11 cellular contexts compared by ENCODE assay signal in the genomic region with DNA sequence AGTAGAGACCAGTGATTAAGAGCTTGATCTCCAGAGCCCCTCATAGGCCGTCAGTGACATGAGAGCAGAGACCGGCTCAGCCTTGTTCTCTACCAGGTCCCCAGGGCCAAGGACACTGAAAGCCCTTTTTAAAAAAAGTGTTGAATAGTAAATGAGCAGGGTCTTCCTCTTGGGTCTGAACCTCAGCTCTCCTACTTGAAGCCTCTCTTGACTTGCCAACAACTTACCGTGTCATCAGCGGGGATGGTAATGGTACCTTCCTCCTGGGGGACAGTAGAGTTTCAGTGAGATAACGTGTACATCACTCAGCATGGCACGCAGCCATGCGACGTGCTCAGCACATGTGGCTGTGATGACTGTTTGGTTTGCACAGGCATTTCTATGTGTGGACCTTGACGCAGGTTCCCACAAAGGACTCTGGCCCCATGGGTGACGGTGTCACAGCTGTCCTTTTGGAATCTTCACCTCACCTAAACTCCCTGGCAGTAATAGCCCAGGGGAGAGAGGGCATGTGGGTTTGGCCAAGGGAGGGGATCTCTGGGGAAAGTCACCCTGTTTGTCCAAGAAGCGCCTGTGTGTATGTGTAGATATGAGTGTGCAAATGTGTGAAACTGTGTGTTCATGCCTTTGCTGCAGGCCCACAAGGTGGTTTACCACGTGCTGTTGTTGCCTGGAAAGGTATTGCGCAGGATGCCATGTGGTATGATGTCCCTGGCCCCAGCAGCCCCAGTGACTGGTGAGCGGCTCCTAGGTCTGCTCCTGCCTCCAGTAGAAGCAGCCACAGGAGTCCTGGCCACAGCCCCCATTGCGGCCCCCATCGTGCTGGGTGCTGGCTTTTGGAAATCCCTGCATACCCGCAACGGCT. TPM values are rescaled to one million over a fixed set of nuclear protein-coding genes. Genes with fewer than 3 reads are reported as not detected.
A peak's percentile ranks its signal among the peaks of the same experiment; 100 is the strongest.
DNase-seq lines count a peak whose midpoint lies in the region; ATAC-seq and TF ChIP-seq lines count a peak whose summit lies in the region.
"Had no signal": no experiment of that assay in that cellular context is flagged by ENCODE, and none has a peak within 500 bp of the region (broad histone marks: within the 10 kb centered on the region; RNA-seq: fewer than 3 reads in every experiment).

No MANE protein-coding gene starts in this region.

- DNase-seq in activated naive CD4-positive, alpha-beta T cell treated with anti-CD3 and anti-CD28 coated beads, Interleukin-2, amount 50 U/mL, for 72 hours (ENCODE audit: low spot score in 2 of 2), result no peak
- DNase-seq in activated naive CD4-positive, alpha-beta T cell (lab: John Stamatoyannopoulos, UW), result no peak
- DNase-seq in body of pancreas, result peak in 1 of 4 donors; percentile 56
- peak in 2 of 3 donors; percentile 40 to 42 for DNase-seq in mucosa of descending colon
- peak; percentile 42 for DNase-seq in transverse colon
- DNase-seq in HCEC 1CT, result no peak
- no peak for DNase-seq in DMS153 treated with DMSO at 0.1 percent for 48 hours (lab: John Stamatoyannopoulos, UW; ENCODE audit: unreplicated experiment)
- DNase-seq: activated T-cell treated with anti-CD3 and anti-CD28 coated beads, Interleukin-2, amount 50 U/mL, for 4 hours; NCI-H1694 treated with DMSO at 0.1 percent for 48 hours; stimulated activated CD4-positive, alpha-beta T cell treated with anti-CD3 and anti-CD28 coated beads, Interleukin-4, amount 100 ng/mL, for 24 hours had no signal

- H3K27ac ChIP-seq in body of pancreas, result peak overlapping the region; percentile 16 to 27 (median 20)
- peak overlapping the region; percentile 64 to 87 (median 74) for H3K27ac ChIP-seq in transverse colon

- TF ChIP-seq POLR2A in body of pancreas (IDR thresholded peaks at IDR 0.05) (no peak), transverse colon (IDR thresholded peaks at IDR 0.05) (no peak)

- H3K36me3 ChIP-seq in body of pancreas (replicated peaks in 1 of 2; ENCODE audit: insufficient read depth in 1 of 2, low read depth in 2 of 2) (no peaks in the 10 kb centered on the region), mucosa of descending colon (ENCODE audit: low read depth) (no peaks in the 10 kb centered on the region), transverse colon (no peaks in the 10 kb centered on the region)

- H3K9me3 Mint-ChIP-seq in activated naive CD4-positive, alpha-beta T cell treated with anti-CD3 and anti-CD28 coated beads, Interleukin-2, amount 50 U/mL, for 72 hours, result no peaks in the 10 kb centered on the region
- H3K9me3 Mint-ChIP-seq: activated T-cell treated with anti-CD3 and anti-CD28 coated beads, Interleukin-2, amount 50 U/mL, for 4 hours had no signal

- H3K4me3 ChIP-seq in body of pancreas, result no peak overlapping the region
- H3K4me3 ChIP-seq in mucosa of descending colon, result no peak overlapping the region
- no peak overlapping the region for H3K4me3 ChIP-seq in transverse colon

- peaks cover 56% of the 10 kb centered on the region for H3K4me1 ChIP-seq in body of pancreas
- H3K4me1 ChIP-seq in mucosa of descending colon (ENCODE audit: low read depth), result peaks cover 46% of the 10 kb centered on the region
- H3K4me1 ChIP-seq in transverse colon, result peaks cover 40 to 88% (median 65%) of the 10 kb centered on the region in 4 donors

- H3K9me3 ChIP-seq in body of pancreas (no peaks in the 10 kb centered on the region), mucosa of descending colon (no peaks in the 10 kb centered on the region), transverse colon (no peaks in the 10 kb centered on the region)

- intact Hi-C loops in body of pancreas (cut with DNase I), result no loop called here
- intact Hi-C loops in mucosa of descending colon (cut with DNase I, micrococcal nuclease), result loop anchor here in 1 of 2 donors (10.0 kb wide), 1 partner anchor 78 kb away; the partner anchor contains the start of gene DUSP1
- intact Hi-C loops in transverse colon (cut with DNase I; ENCODE audit: low total_unique reads), result no loop called here

- TF ChIP-seq CTCF in body of pancreas (IDR thresholded peaks at IDR 0.05), result no peak
- no peak for TF ChIP-seq CTCF in mucosa of descending colon (IDR thresholded peaks at IDR 0.05)
- TF ChIP-seq CTCF in transverse colon (IDR thresholded peaks at IDR 0.05), result no peak

- TF ChIP-seq EP300 in transverse colon (IDR thresholded peaks at IDR 0.05; ENCODE audit: low read depth), result no peak

- no peaks in the 10 kb centered on the region for H3K36me3 Mint-ChIP-seq in activated naive CD4-positive, alpha-beta T cell treated with anti-CD3 and anti-CD28 coated beads, Interleukin-2, amount 50 U/mL, for 72 hours

- WGBS in body of pancreas, 2 donors, result 72 to 76% methylated on average over 16 to 18 of the region's 18 CpGs
- 83 to 96% methylated on average over 5 to 18 of the region's 18 CpGs for WGBS in transverse colon (ENCODE audit: low coverage in 1 of 2), 2 donors

- H3K27me3 ChIP-seq in body of pancreas, result no peaks in the 10 kb centered on the region
- no peaks in the 10 kb centered on the region for H3K27me3 ChIP-seq in transverse colon

- H3K27ac Mint-ChIP-seq in activated naive CD4-positive, alpha-beta T cell treated with anti-CD3 and anti-CD28 coated beads, Interleukin-2, amount 50 U/mL, for 72 hours, result peak overlapping the region; percentile 61 to 69

- peak; percentile 61 to 69 for ATAC-seq in activated naive CD4-positive, alpha-beta T cell treated with anti-CD3 and anti-CD28 coated beads, Interleukin-2, amount 50 U/mL, for 72 hours
- ATAC-seq in body of pancreas (no peak), mucosa of descending colon (peak; percentile 18), HG02678 (IDR thresholded peaks at IDR 0.05; ENCODE audit: unreplicated experiment) (no peak)

- in situ Hi-C loops in transverse colon (cut with MboI; ENCODE audit: low pct_ligation_motif_present in 1 of 4, low pct_unique_long_range_greater_than_20kb in 1 of 4, low sequenced_read_pairs in 3 of 4), result loop anchor here in 2 of 4 donors (10.0 kb wide), 2 partner anchors 52 to 78 kb away; partner anchors contain the start of gene DUSP1 (in 1 of the 2)

RNA-seq across cellular contexts. Expression of gene ERGIC1, which starts 18.7 kb away (rescaled TPM):
- 10 to 100 TPM; 37.0 to 52.9 TPM for total RNA-seq in activated naive CD4-positive, alpha-beta T cell treated with anti-CD3 and anti-CD28 coated beads, Interleukin-2, amount 50 U/mL, for 72 hours
- 10 to 100 TPM; 46.5 to 93.1 TPM for total RNA-seq in body of pancreas
- 100 to 1,000 TPM; 153 to 222 (median 199) TPM for total RNA-seq in mucosa of descending colon
- 100 to 1,000 TPM; 125 to 252 (median 184) TPM for total RNA-seq in transverse colon

Comparison
In these comparisons a context has a peak if more than half of its experiments do, and no peak if none do; other contexts are left out.
1. ATAC-seq: peak in activated naive CD4-positive, alpha-beta T cell treated with anti-CD3 and anti-CD28 coated beads, Interleukin-2, amount 50 U/mL, for 72 hours (2 of 2) and mucosa of descending colon (single experiment); none in body of pancreas (single experiment) and HG02678 (single experiment).
2. DNase-seq: peak in mucosa of descending colon (2 of 3) and transverse colon (single experiment); none in activated naive CD4-positive, alpha-beta T cell treated with anti-CD3 and anti-CD28 coated beads, Interleukin-2, amount 50 U/mL, for 72 hours (0 of 2), activated naive CD4-positive, alpha-beta T cell (0 of 4), HCEC 1CT (single experiment) and DMS153 treated with DMSO at 0.1 percent for 48 hours (single experiment).